In genomic region chr14:97458302-97459137, GRCh38 we compare ENCODE assay signal across 8 cellular contexts.
A peak's percentile ranks its signal among the peaks of the same experiment; 100 is the strongest.
DNase-seq lines count a peak whose midpoint lies in the region; ATAC-seq, FAIRE-seq and TF ChIP-seq lines count a peak whose summit lies in the region.

No MANE protein-coding gene starts in this region.

- peaks cover 5% of the 10 kb centered on the region for H3K4me1 ChIP-seq in right cardiac atrium (ENCODE audit: control insufficient read depth, insufficient read depth, low read length)

- H3K9me3 ChIP-seq in right cardiac atrium (ENCODE audit: control insufficient read depth, low read length): no peaks in the 10 kb centered on the region

- ATAC-seq in right cardiac atrium: peak; percentile 47 to 53
- no peak for ATAC-seq in GM18517 (IDR thresholded peaks at IDR 0.05; ENCODE audit: unreplicated experiment)

- no peak for FAIRE-seq in GM12892 (lab: Jason Lieb, UNC)

- TF ChIP-seq POLR2A in GM12892 (IDR thresholded peaks at IDR 0.05; ENCODE audit: low read depth, low read length): no peak

- no peak overlapping the region for H3K27ac ChIP-seq in right cardiac atrium (ENCODE audit: low read length)

- DNase-seq in NCI-H2029 treated with DMSO at 0.1 percent for 48 hours (lab: John Stamatoyannopoulos, UW) (peak; percentile 20), right cardiac atrium (peak; percentile 19 to 65 (median 58)), GM12892 (ENCODE audit: insufficient read length) (no peak), NAMALWA (ENCODE audit: low spot score) (no peak), SIG-M5 (lab: John Stamatoyannopoulos, UW) (no peak)
- DNase-seq in activated T-cell treated with anti-CD3 and anti-CD28 coated beads, Interleukin-2, amount 50 U/mL, for 48 hours: peak; percentile 86 to 87
- peak; percentile 70 for DNase-seq in stimulated activated CD4-positive, alpha-beta T cell treated with anti-CD3 and anti-CD28 coated beads, Interleukin-12 subunit alpha, Interleukin-12 subunit beta, amount 100 ng/mL, for 4 hours

- intact Hi-C loops in right cardiac atrium (cut with DNase I): no loop called here

- peak overlapping the region; percentile 23 for H3K4me3 ChIP-seq in right cardiac atrium (ENCODE audit: low read length)

- H3K27me3 ChIP-seq in right cardiac atrium (ENCODE audit: control insufficient read depth, insufficient read depth): peaks cover 2% of the 10 kb centered on the region

- 13% methylated on average over 38 of the region's 38 CpGs for WGBS in right cardiac atrium

Comparison
In these comparisons a context has a peak if more than half of its experiments do, and no peak if none do; other contexts are left out.
1. DNase-seq: peak in NCI-H2029 treated with DMSO at 0.1 percent for 48 hours (single experiment), activated T-cell treated with anti-CD3 and anti-CD28 coated beads, Interleukin-2, amount 50 U/mL, for 48 hours (2 of 2), right cardiac atrium (3 of 3) and stimulated activated CD4-positive, alpha-beta T cell treated with anti-CD3 and anti-CD28 coated beads, Interleukin-12 subunit alpha, Interleukin-12 subunit beta, amount 100 ng/mL, for 4 hours (single experiment); none in GM12892 (single experiment), NAMALWA (single experiment) and SIG-M5 (single experiment).